Comparison of ENCODE assay signal across 25 cellular contexts in the genomic region with DNA sequence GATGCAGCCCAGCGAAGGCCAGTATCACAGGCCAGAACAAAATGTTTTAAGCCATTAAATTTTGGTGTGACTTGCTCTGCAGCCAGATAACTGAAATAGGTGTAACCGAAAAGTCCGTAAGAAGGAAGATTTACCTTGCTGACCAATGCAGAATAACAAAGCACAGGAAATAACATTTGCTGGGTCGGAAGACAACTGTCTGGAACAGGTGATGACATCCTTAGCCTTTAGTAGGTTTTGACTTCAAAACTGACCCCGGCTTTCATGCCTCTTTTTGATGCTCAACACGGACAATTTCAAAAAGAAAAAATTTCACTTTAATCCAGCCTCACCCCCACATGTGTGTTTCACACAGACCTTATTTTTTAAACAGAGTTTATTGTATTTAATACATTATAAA.
DNase-seq lines count a peak whose midpoint lies in the region; ATAC-seq, FAIRE-seq and TF ChIP-seq lines count a peak whose summit lies in the region.
"Had no signal": no experiment of that assay in that cellular context is flagged by ENCODE, and none has a peak within 500 bp of the region (broad histone marks: within the 10 kb centered on the region; RNA-seq: fewer than 3 reads in every experiment).

No MANE protein-coding gene starts in this region.

- H2BK15ac ChIP-seq in H1 (ENCODE audit: low read length), result 0 out of 2 replicates have a peak overlapping the region, but pooled peaks have one; percentile 49

- H3K18ac ChIP-seq in H1 (ENCODE audit: extremely low read depth, low read length), result no peak overlapping the region

- ATAC-seq in left ventricle myocardium superior (no peak), HG03378 (IDR thresholded peaks at IDR 0.05; ENCODE audit: unreplicated experiment) (no peak)
- ATAC-seq: GM23338 had no signal

- no peak overlapping the region for H3K14ac ChIP-seq in H1 (ENCODE audit: insufficient read length)

- H2AFZ ChIP-seq in H1 (ENCODE audit: low read length), result no peak overlapping the region
- H2AFZ ChIP-seq: GM23338 had no signal

- H3K4me3 ChIP-seq in right atrium auricular region, result no peak overlapping the region
- no peak overlapping the region for H3K4me3 ChIP-seq in H1 (ENCODE audit: extremely low read depth in 1 of 4, insufficient read depth in 2 of 4, low read depth in 3 of 4, low read length in 4 of 4)
- H3K4me3 ChIP-seq: BLaER1 treated with 17β-estradiol and CSF1 and Interleukin-3, amounts not matched to agents 10 nM and 100 nM; GM23338; HAP-1 had no signal

- no peak for TF ChIP-seq POLR2A in H1 (IDR thresholded peaks at IDR 0.05; ENCODE audit: control extremely low read depth in 1 of 2, low read depth in 2 of 2, low read length in 2 of 2)

- 94% methylated on average over 6 of the region's 6 CpGs; no CpG with 5 or more reads in 1 of the 2 experiments for WGBS in H1 (ENCODE audit: extremely low coverage in 1 of 2, insufficient coverage in 1 of 2, insufficient read length in 1 of 2, insufficient replicate concordance in 2 of 2, low coverage in 1 of 2, low lambda C conversion rate in 2 of 2, missing lambda C conversion rate in 1 of 2), 2 experiments

- H2BK5ac ChIP-seq in H1 (ENCODE audit: low read depth, low read length), result no peak overlapping the region

- no peaks in the 10 kb centered on the region for H3K23me2 ChIP-seq in H1 (ENCODE audit: low read depth, low read length)

- no peak overlapping the region for H2BK12ac ChIP-seq in H1 (ENCODE audit: low read depth, low read length)

- DNase-seq in right atrium auricular region (ENCODE audit: low spot score) (no peak), left ventricle myocardium superior (no peak), H1 (ENCODE audit: low read depth in 1 of 2, low spot score in 2 of 2) (no peak), mucosa of gallbladder (ENCODE audit: low spot score) (peak; percentile 4)
- DNase-seq in NK-92 treated with Interleukin-12 subunit alpha and Interleukin-12 subunit beta, amount 100 ng/mL, for 24 hours (lab: John Stamatoyannopoulos, UW), result no peak
- no peak for DNase-seq in activated CD4-positive, alpha-beta T cell treated with anti-CD3 and anti-CD28 coated beads for 4 hours
- no peak for DNase-seq in activated CD4-positive, alpha-beta T cell treated with anti-CD3 and anti-CD28 coated beads, Interleukin-2, amount 50 U/mL, for 4 hours
- DNase-seq: ACHN; AML-193; BE2C; CD4-positive, alpha-beta T cell; CD8-positive, alpha-beta memory T cell; DMS 273 treated with DMSO at 0.1 percent for 48 hours; DMS79; GF-D8; HFFc6 had no signal

- no peaks in the 10 kb centered on the region for H3K79me1 ChIP-seq in H1 (ENCODE audit: low read depth, low read length)

- H3K36me3 ChIP-seq in right atrium auricular region (peaks cover 12% of the 10 kb centered on the region), H1 (ENCODE audit: control insufficient read depth in 2 of 4, insufficient read depth in 4 of 4, low read length in 3 of 4) (peaks cover 0 to 3% (median 0%) of the 10 kb centered on the region in 4 experiments; a peak in 2 of 8 replicates)
- H3K36me3 ChIP-seq: BE2C had no signal

- FAIRE-seq in H1 (lab: Jason Lieb, UNC), result no peak
- FAIRE-seq: A204.1, D721Med, GM12891, H54 had no signal

- H3K4me2 ChIP-seq in H1 (ENCODE audit: insufficient read depth in 1 of 2, low read depth in 2 of 2, low read length in 2 of 2), result no peak overlapping the region
- H3K4me2 ChIP-seq: BLaER1 treated with 17β-estradiol and CSF1 and Interleukin-3, amounts not matched to agents 10 nM and 100 nM; GM23338 had no signal

- H4K5ac ChIP-seq in H1 (ENCODE audit: insufficient read length, low read depth, low read length), result no peak overlapping the region

- no peak overlapping the region for H2BK120ac ChIP-seq in H1 (replicated peaks; ENCODE audit: low read depth, low read length)

- peak overlapping the region; percentile 8 to 16 for H3K27ac ChIP-seq in right atrium auricular region
- no peak overlapping the region for H3K27ac ChIP-seq in H1 (ENCODE audit: low read depth, low read length)
- H3K27ac ChIP-seq: 22Rv1; BLaER1 treated with 17β-estradiol and CSF1 and Interleukin-3, amounts not matched to agents 10 nM and 100 nM had no signal

- H4K8ac ChIP-seq in H1 (ENCODE audit: extremely low read depth, insufficient read depth, low read length), result no peak overlapping the region

- no peak for TF ChIP-seq RAD21 in H1 (IDR thresholded peaks at IDR 0.05 in 1 of 2, conservative IDR thresholded peaks at IDR 0.05 in 1 of 2; ENCODE audit: low read depth in 2 of 2, low read length in 2 of 2)

- no peak overlapping the region for H2BK20ac ChIP-seq in H1 (ENCODE audit: low read length)

- intact Hi-C loops in left ventricle myocardium superior (cut with micrococcal nuclease), result no loop called here

- no peak overlapping the region for H3K4ac ChIP-seq in H1 (replicated peaks; ENCODE audit: insufficient read length, low read depth, low read length)

- no peak overlapping the region for H2AK5ac ChIP-seq in H1 (ENCODE audit: low read depth, low read length)

- no peak for TF ChIP-seq CTCF in right atrium auricular region (IDR thresholded peaks at IDR 0.05)
- TF ChIP-seq CTCF in H1 (IDR thresholded peaks at IDR 0.05; ENCODE audit: control extremely low read depth in 1 of 3, insufficient read depth in 1 of 3, low read depth in 1 of 3, low read length in 3 of 3), result no peak

- no peak overlapping the region for H4K91ac ChIP-seq in H1 (replicated peaks; ENCODE audit: insufficient read length, low read length)

- H3K4me1 ChIP-seq in right atrium auricular region (peaks cover 0 to 18% of the 10 kb centered on the region in 2 donors), H1 (replicated peaks in 1 of 4; ENCODE audit: control insufficient read depth in 3 of 4, insufficient read depth in 4 of 4, low read length in 3 of 4) (peaks cover 3 to 7% (median 6%) of the 10 kb centered on the region in 4 experiments; a peak in 6 of 7 replicates)
- H3K4me1 ChIP-seq: BE2C had no signal

- TF ChIP-seq EP300 in H1 (IDR thresholded peaks at IDR 0.05; ENCODE audit: borderline replicate concordance in 1 of 2, low read depth in 2 of 2, low read length in 2 of 2), result no peak

- H3K9me3 ChIP-seq in right atrium auricular region (no peaks in the 10 kb centered on the region), H1 (ENCODE audit: insufficient read depth in 2 of 2, low read depth in 1 of 2, low read length in 1 of 2) (no peaks in the 10 kb centered on the region)
- H3K9me3 ChIP-seq: BE2C; BLaER1 treated with 17β-estradiol and CSF1 and Interleukin-3, amounts not matched to agents 10 nM and 100 nM; HAP-1 had no signal

- no peaks in the 10 kb centered on the region for H3K27me3 ChIP-seq in right atrium auricular region
- peaks cover 0 to 7% (median 5%) of the 10 kb centered on the region in 4 experiments; a peak in 3 of 7 replicates for H3K27me3 ChIP-seq in H1 (replicated peaks in 1 of 4; ENCODE audit: control insufficient read depth in 3 of 4, extremely low read depth in 1 of 4, insufficient read depth in 3 of 4, low read length in 3 of 4)
- H3K27me3 ChIP-seq: BE2C; BLaER1 treated with 17β-estradiol and CSF1 and Interleukin-3, amounts not matched to agents 10 nM and 100 nM had no signal

- CTCF ChIA-PET in H1 (lab: Charles Lee; ENCODE audit: partially characterized antibody), result no interaction called here

- no peak overlapping the region for H3K9ac ChIP-seq in H1 (replicated peaks in 1 of 4; ENCODE audit: extremely low read depth in 1 of 4, low read depth in 3 of 4, low read length in 3 of 4)
- H3K9ac ChIP-seq: BLaER1 treated with 17β-estradiol and CSF1 and Interleukin-3, amounts not matched to agents 10 nM and 100 nM had no signal

- H3K23ac ChIP-seq in H1 (ENCODE audit: insufficient read length), result no peak overlapping the region

- no peaks in the 10 kb centered on the region for H4K20me1 ChIP-seq in H1 (replicated peaks in 1 of 2; ENCODE audit: control insufficient read depth in 1 of 2, insufficient read depth in 2 of 2, low read length in 2 of 2)
- H4K20me1 ChIP-seq: BLaER1 treated with 17β-estradiol and CSF1 and Interleukin-3, amounts not matched to agents 10 nM and 100 nM had no signal

- POLR2A ChIA-PET in H1 (lab: Charles Lee; ENCODE audit: partially characterized antibody), result no interaction called here

- H3K56ac ChIP-seq in H1 (replicated peaks; ENCODE audit: insufficient read length, low read depth, low read length), result no peak overlapping the region

- no peaks in the 10 kb centered on the region for H3K79me2 ChIP-seq in H1 (ENCODE audit: control insufficient read depth in 1 of 2, insufficient read depth in 2 of 2, low read length in 2 of 2)

TF ChIP-seq in H1, 55 proteins besides CTCF, POLR2A, EP300 and RAD21 (continues in another document):
- TF ChIP-seq SIX5 (IDR thresholded peaks at IDR 0.05; ENCODE audit: low read depth, low read length) (no peak), KDM5A (IDR thresholded peaks at IDR 0.05; ENCODE audit: low read length) (no peak), CHD1 (IDR thresholded peaks at IDR 0.05; ENCODE audit: low read depth, low read length) (no peak), TAF1 (IDR thresholded peaks at IDR 0.05; ENCODE audit: low read depth, low read length) (no peak), BCL11A (IDR thresholded peaks at IDR 0.05; ENCODE audit: low read depth in 2 of 2, low read length in 2 of 2) (no peak), HDAC6 (IDR thresholded peaks at IDR 0.05; ENCODE audit: low read depth, low read length) (no peak), SAP30 (IDR thresholded peaks at IDR 0.05; ENCODE audit: insufficient read depth, insufficient replicate concordance, low read length) (no peak), RFX5 (IDR thresholded peaks at IDR 0.05; ENCODE audit: borderline replicate concordance, low read depth, low read length) (no peak), JUN (IDR thresholded peaks at IDR 0.05; ENCODE audit: low read depth, low read length) (no peak), MAFK (IDR thresholded peaks at IDR 0.05; ENCODE audit: low read depth, low read length) (no peak)
- TF ChIP-seq, protein P1, sequence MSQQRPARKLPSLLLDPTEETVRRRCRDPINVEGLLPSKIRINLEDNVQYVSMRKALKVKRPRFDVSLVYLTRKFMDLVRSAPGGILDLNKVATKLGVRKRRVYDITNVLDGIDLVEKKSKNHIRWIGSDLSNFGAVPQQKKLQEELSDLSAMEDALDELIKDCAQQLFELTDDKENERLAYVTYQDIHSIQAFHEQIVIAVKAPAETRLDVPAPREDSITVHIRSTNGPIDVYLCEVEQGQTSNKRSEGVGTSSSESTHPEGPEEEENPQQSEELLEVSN (IDR thresholded peaks at IDR 0.05), result no peak
- TF ChIP-seq, protein P2, sequence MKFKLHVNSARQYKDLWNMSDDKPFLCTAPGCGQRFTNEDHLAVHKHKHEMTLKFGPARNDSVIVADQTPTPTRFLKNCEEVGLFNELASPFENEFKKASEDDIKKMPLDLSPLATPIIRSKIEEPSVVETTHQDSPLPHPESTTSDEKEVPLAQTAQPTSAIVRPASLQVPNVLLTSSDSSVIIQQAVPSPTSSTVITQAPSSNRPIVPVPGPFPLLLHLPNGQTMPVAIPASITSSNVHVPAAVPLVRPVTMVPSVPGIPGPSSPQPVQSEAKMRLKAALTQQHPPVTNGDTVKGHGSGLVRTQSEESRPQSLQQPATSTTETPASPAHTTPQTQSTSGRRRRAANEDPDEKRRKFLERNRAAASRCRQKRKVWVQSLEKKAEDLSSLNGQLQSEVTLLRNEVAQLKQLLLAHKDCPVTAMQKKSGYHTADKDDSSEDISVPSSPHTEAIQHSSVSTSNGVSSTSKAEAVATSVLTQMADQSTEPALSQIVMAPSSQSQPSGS (IDR thresholded peaks at IDR 0.05; ENCODE audit: low read length), result no peak
